1 cellular context compared by ENCODE assay signal in the genomic region with DNA sequence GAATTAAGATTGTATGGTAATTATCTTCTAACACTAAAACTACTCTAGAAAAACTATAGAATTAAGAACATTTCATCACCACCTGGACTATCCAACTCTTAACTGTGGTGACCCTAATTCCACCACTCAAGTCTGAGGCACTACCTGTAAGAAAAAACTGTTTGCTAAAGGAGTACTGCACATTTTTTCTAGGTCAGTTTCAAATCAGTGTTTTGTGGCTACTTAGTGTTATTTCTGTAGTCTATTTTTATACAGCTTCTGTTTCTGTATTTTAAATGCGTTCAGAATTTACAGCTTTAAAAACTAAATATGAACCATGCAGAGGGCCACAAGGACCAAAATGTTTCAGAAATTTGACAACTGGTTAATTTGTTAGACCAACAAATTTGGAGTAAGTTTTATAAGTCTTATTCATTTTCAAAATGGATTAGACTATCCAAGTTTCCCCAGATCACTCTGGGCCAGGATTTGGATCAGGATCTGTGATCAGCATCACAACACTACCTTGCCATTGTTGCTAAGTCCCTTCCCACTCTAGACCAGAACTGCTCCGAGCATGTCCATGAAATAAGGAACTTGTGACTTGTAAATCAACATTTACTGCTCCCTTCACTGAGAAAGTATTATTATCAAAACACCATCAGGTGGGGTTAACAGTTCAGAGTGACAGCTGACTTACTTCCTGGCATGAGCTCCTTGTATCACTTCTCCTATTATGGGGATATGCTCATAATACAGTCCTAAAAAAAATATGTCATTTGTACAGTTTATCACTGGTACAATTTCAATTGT.
TF ChIP-seq lines count a peak whose summit lies in the region.

No MANE protein-coding gene starts in this region.

TF ChIP-seq in GM23338, 12 proteins besides CTCF, POLR2A, EP300 and RAD21:
- TF ChIP-seq STAT1 (IDR thresholded peaks at IDR 0.05; ENCODE audit: unreplicated experiment) (no peak), ZNF331 (CRISPR knock-in tag; IDR thresholded peaks at IDR 0.05; ENCODE audit: low read depth) (no peak), EZH2 (IDR thresholded peaks at IDR 0.05; ENCODE audit: low read depth, unreplicated experiment) (no peak), NANOG (IDR thresholded peaks at IDR 0.05; ENCODE audit: borderline replicate concordance) (no peak), CREB1 (CRISPR knock-in tag; IDR thresholded peaks at IDR 0.05; ENCODE audit: low read depth) (no peak), EZH2phosphoT487 (IDR thresholded peaks at IDR 0.05; ENCODE audit: unreplicated experiment) (no peak), POLR2AphosphoS5 (IDR thresholded peaks at IDR 0.05; ENCODE audit: low read depth) (no peak), ZNF114 (CRISPR knock-in tag; IDR thresholded peaks at IDR 0.05) (no peak), REST (IDR thresholded peaks at IDR 0.05; ENCODE audit: unreplicated experiment) (no peak), JUNB (IDR thresholded peaks at IDR 0.05; ENCODE audit: unreplicated experiment) (no peak), ZNF462 (CRISPR knock-in tag; IDR thresholded peaks at IDR 0.05) (no peak)
- TF ChIP-seq, protein P1, sequence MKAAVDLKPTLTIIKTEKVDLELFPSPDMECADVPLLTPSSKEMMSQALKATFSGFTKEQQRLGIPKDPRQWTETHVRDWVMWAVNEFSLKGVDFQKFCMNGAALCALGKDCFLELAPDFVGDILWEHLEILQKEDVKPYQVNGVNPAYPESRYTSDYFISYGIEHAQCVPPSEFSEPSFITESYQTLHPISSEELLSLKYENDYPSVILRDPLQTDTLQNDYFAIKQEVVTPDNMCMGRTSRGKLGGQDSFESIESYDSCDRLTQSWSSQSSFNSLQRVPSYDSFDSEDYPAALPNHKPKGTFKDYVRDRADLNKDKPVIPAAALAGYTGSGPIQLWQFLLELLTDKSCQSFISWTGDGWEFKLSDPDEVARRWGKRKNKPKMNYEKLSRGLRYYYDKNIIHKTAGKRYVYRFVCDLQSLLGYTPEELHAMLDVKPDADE (IDR thresholded peaks at IDR 0.05): no peak
TF ChIP-seq in GM23338: peak in this region for 0.
